14 cellular contexts compared by ENCODE assay signal in genomic region chr7:44707558-44708230, GRCh38.
"Had no signal": no experiment of that assay in that cellular context is flagged by ENCODE, and none has a peak within 500 bp of the region (broad histone marks: within the 10 kb centered on the region; RNA-seq: fewer than 3 reads in every experiment).

No MANE protein-coding gene starts in this region.

- H3K27me3 Mint-ChIP-seq: activated naive CD4-positive, alpha-beta T cell treated with anti-CD3 and anti-CD28 coated beads, Interleukin-2, amount 50 U/mL, for 24 hours; memory B cell; stimulated activated memory B cell treated with anti-CD40 and anti-IgM and Interleukin-4, amounts not matched to agents 10 μg/mL and 1 μg/mL and 100 μg/mL, for 72 hours had no signal

- H3K4me1 ChIP-seq: transverse colon had no signal

- H3K9me3 ChIP-seq: esophagus muscularis mucosa, ovary, transverse colon had no signal

- H3K4me3 ChIP-seq: esophagus muscularis mucosa, ovary, transverse colon had no signal

- H3K9me3 Mint-ChIP-seq: activated naive CD4-positive, alpha-beta T cell treated with anti-CD3 and anti-CD28 coated beads, Interleukin-2, amount 50 U/mL, for 24 hours; memory B cell; stimulated activated memory B cell treated with anti-CD40 and anti-IgM and Interleukin-4, amounts not matched to agents 10 μg/mL and 1 μg/mL and 100 μg/mL, for 72 hours had no signal

- ATAC-seq: activated CD8-positive, alpha-beta T cell treated with anti-CD3 and anti-CD28 coated beads, Interleukin-2, amount 10 ng/mL, durations not matched to agents 7 days and 5 days; stimulated activated memory B cell treated with anti-CD40 and anti-IgM and Interleukin-4, amounts not matched to agents 10 μg/mL and 1 μg/mL and 100 μg/mL, for 72 hours had no signal

- H3K27ac ChIP-seq: esophagus muscularis mucosa, ovary, transverse colon, VCaP had no signal

- H3K36me3 ChIP-seq: ovary had no signal

- DNase-seq: activated CD8-positive, alpha-beta T cell treated with anti-CD3 and anti-CD28 coated beads, Interleukin-2, amount 10 ng/mL, durations not matched to agents 7 days and 5 days; amygdala; cerebellar nuclear complex; small intestine; T-helper 1 cell; transverse colon had no signal

- FAIRE-seq: small intestine had no signal

- H3K27ac Mint-ChIP-seq: activated CD8-positive, alpha-beta T cell treated with anti-CD3 and anti-CD28 coated beads, Interleukin-2, amount 10 ng/mL, durations not matched to agents 7 days and 5 days; activated naive CD4-positive, alpha-beta T cell treated with anti-CD3 and anti-CD28 coated beads, Interleukin-2, amount 50 U/mL, for 24 hours; memory B cell; nephron; stimulated activated memory B cell treated with anti-CD40 and anti-IgM and Interleukin-4, amounts not matched to agents 10 μg/mL and 1 μg/mL and 100 μg/mL, for 72 hours had no signal

- H3K27me3 ChIP-seq: esophagus muscularis mucosa, ovary, transverse colon had no signal

- H3K4me1 Mint-ChIP-seq: brain, nephron had no signal

- H3K4me3 Mint-ChIP-seq: activated CD8-positive, alpha-beta T cell treated with anti-CD3 and anti-CD28 coated beads, Interleukin-2, amount 10 ng/mL, durations not matched to agents 7 days and 5 days; activated naive CD4-positive, alpha-beta T cell treated with anti-CD3 and anti-CD28 coated beads, Interleukin-2, amount 50 U/mL, for 24 hours; brain; memory B cell; nephron; stimulated activated memory B cell treated with anti-CD40 and anti-IgM and Interleukin-4, amounts not matched to agents 10 μg/mL and 1 μg/mL and 100 μg/mL, for 72 hours had no signal
